Comparison of ENCODE assay signal across 1 cellular context in genomic region chr3:98903705-98904481, GRCh38.
TF ChIP-seq lines count a peak whose summit lies in the region.

No MANE protein-coding gene starts in this region.

TF ChIP-seq in IMR-90, 13 proteins besides CTCF, POLR2A, EP300 and RAD21:
- TF ChIP-seq NFE2L2 (IDR thresholded peaks at IDR 0.05; ENCODE audit: low read depth, low read length) = no peak
